Comparison of ENCODE assay signal across 18 cellular contexts in the genomic region with DNA sequence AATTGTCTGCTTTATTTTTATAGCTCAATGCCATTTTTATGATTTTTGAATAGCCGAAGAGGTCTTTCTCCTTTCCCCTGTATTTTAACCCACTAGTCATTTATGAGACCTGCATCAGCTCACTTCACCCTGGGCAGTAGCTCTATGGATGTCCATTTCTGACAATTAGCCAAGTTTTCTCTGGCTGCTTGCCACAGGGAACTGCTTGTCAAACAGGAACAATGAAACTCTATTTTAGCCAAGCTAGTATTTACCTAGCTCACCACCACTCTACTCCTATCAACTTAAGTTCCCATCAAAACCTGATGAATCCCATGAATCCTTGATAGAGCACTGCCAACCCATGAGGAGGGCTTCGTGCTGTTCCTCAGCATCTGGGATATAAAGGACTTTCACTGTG.
DNase-seq lines count a peak whose midpoint lies in the region; ATAC-seq, FAIRE-seq and TF ChIP-seq lines count a peak whose summit lies in the region.
"Had no signal": no experiment of that assay in that cellular context is flagged by ENCODE, and none has a peak within 500 bp of the region (broad histone marks: within the 10 kb centered on the region; RNA-seq: fewer than 3 reads in every experiment).

No MANE protein-coding gene starts in this region.

- BruUV-seq in PC-3 (replicated peaks; lab: Mats Ljungman, UMichigan) (no TSS peak), endothelial cell of umbilical vein (replicated peaks; lab: Mats Ljungman, UMichigan) (no TSS peak)

- H3K27me3 ChIP-seq in heart left ventricle: no peaks in the 10 kb centered on the region
- no peaks in the 10 kb centered on the region for H3K27me3 ChIP-seq in right atrium auricular region
- H3K27me3 ChIP-seq in PC-3 (ENCODE audit: low read length): peaks cover 12% of the 10 kb centered on the region
- no peaks in the 10 kb centered on the region for H3K27me3 ChIP-seq in endothelial cell of umbilical vein (ENCODE audit: control insufficient read depth in 2 of 2, insufficient read depth in 2 of 2, low read length in 2 of 2)
- H3K27me3 ChIP-seq in thyroid gland: no peaks in the 10 kb centered on the region
- H3K27me3 ChIP-seq: SJCRH30, upper lobe of left lung had no signal

- CTCF ChIA-PET in PC-3 (lab: Charles Lee) (no interaction called here), endothelial cell of umbilical vein (lab: Charles Lee) (no interaction called here)

- WGBS in heart left ventricle, 4 donors: 26 to 36% (median 29%) methylated on average over 2 of the region's 2 CpGs
- 33 to 38% methylated on average over 2 of the region's 2 CpGs for WGBS in thyroid gland, 2 donors

- H3K9ac ChIP-seq in PC-3 (ENCODE audit: low read length): no peak overlapping the region
- no peak overlapping the region for H3K9ac ChIP-seq in endothelial cell of umbilical vein (replicated peaks; ENCODE audit: extremely low read depth, insufficient read depth, low read length)

- no peaks in the 10 kb centered on the region for H3K79me2 ChIP-seq in PC-3 (ENCODE audit: low read length)
- H3K79me2 ChIP-seq in endothelial cell of umbilical vein (ENCODE audit: control insufficient read depth, insufficient read depth, low read length): no peaks in the 10 kb centered on the region

- TF ChIP-seq POLR2A in heart left ventricle (IDR thresholded peaks at IDR 0.05) (no peak), endothelial cell of umbilical vein (IDR thresholded peaks at IDR 0.05; ENCODE audit: low read depth, low read length) (no peak), thyroid gland (IDR thresholded peaks at IDR 0.05) (no peak)

- POLR2A ChIA-PET in PC-3 (lab: Charles Lee; ENCODE audit: unreplicated experiment) (no interaction called here), endothelial cell of umbilical vein (lab: Charles Lee) (no interaction called here)

- no peaks in the 10 kb centered on the region for H3K4me1 ChIP-seq in heart left ventricle
- no peaks in the 10 kb centered on the region for H3K4me1 ChIP-seq in right atrium auricular region
- no peaks in the 10 kb centered on the region for H3K4me1 ChIP-seq in PC-3 (ENCODE audit: insufficient read depth, low read length)
- H3K4me1 ChIP-seq in endothelial cell of umbilical vein (ENCODE audit: control insufficient read depth, extremely low read depth, insufficient read depth, low read length): no peaks in the 10 kb centered on the region
- H3K4me1 ChIP-seq in thyroid gland: no peaks in the 10 kb centered on the region
- H3K4me1 ChIP-seq: SJCRH30 had no signal

- no peak overlapping the region for H2AFZ ChIP-seq in PC-3 (ENCODE audit: low read length)
- no peak overlapping the region for H2AFZ ChIP-seq in endothelial cell of umbilical vein (ENCODE audit: low read depth, low read length)

- H3K36me3 ChIP-seq in heart left ventricle (no peaks in the 10 kb centered on the region), right atrium auricular region (no peaks in the 10 kb centered on the region), PC-3 (ENCODE audit: low read depth, low read length) (no peaks in the 10 kb centered on the region), endothelial cell of umbilical vein (ENCODE audit: control insufficient read depth in 2 of 2, extremely low read depth in 1 of 2, insufficient read depth in 2 of 2, low read length in 2 of 2) (no peaks in the 10 kb centered on the region), thyroid gland (no peaks in the 10 kb centered on the region)
- H3K36me3 ChIP-seq: lower lobe of right lung, SJCRH30, upper lobe of left lung had no signal

- no peaks in the 10 kb centered on the region for H3K9me3 ChIP-seq in heart left ventricle
- H3K9me3 ChIP-seq in right atrium auricular region: no peaks in the 10 kb centered on the region
- no peaks in the 10 kb centered on the region for H3K9me3 ChIP-seq in PC-3 (ENCODE audit: low read length)
- H3K9me3 ChIP-seq in endothelial cell of umbilical vein (replicated peaks; ENCODE audit: control insufficient read depth, insufficient read depth, low read length): no peaks in the 10 kb centered on the region
- no peaks in the 10 kb centered on the region for H3K9me3 ChIP-seq in thyroid gland
- H3K9me3 ChIP-seq: lower lobe of right lung, SJCRH30, upper lobe of left lung had no signal

- no peak overlapping the region for H3K27ac ChIP-seq in heart left ventricle
- no peak overlapping the region for H3K27ac ChIP-seq in right atrium auricular region
- no peak overlapping the region for H3K27ac ChIP-seq in PC-3 (ENCODE audit: low read length)
- no peak overlapping the region for H3K27ac ChIP-seq in endothelial cell of umbilical vein (ENCODE audit: insufficient read depth, low read depth, low read length)
- no peak overlapping the region for H3K27ac ChIP-seq in thyroid gland
- H3K27ac ChIP-seq: epithelial cell of prostate, lower lobe of right lung, SJCRH30, upper lobe of left lung had no signal

- dilution Hi-C loops in endothelial cell of umbilical vein (cut with MboI; ENCODE audit: extremely low pct_ligation_motif_present, low sequenced_read_pairs): no loop called here

- DNase-seq in heart left ventricle: peak in 4 of 5 donors; percentile 24 to 29 (median 28)
- no peak for DNase-seq in right atrium auricular region (ENCODE audit: low spot score)
- peak; percentile 59 for DNase-seq in PC-3
- peak; percentile 42 for DNase-seq in endothelial cell of umbilical vein (ENCODE audit: low read depth, low spot score)
- peak; percentile 9 to 13 for DNase-seq in thyroid gland
- no peak for DNase-seq in RKO (ENCODE audit: low spot score)
- DNase-seq in effector CD4-positive, alpha-beta T cell: no peak
- DNase-seq: ACHN; activated T-cell treated with anti-CD3 and anti-CD28 coated beads, Interleukin-2, amount 50 U/mL, for 4 hours; lower lobe of right lung; NCI-H226; stimulated activated CD4-positive, alpha-beta T cell treated with anti-CD3 and anti-CD28 coated beads, Interleukin-15, amount 100 ng/mL, for 24 hours had no signal

- no peaks in the 10 kb centered on the region for H4K20me1 ChIP-seq in PC-3 (ENCODE audit: low read length)
- H4K20me1 ChIP-seq in endothelial cell of umbilical vein (replicated peaks; ENCODE audit: control insufficient read depth, extremely low read depth, insufficient read depth, low read length): no peaks in the 10 kb centered on the region

- H3K4me2 ChIP-seq in PC-3 (ENCODE audit: low read length) (no peak overlapping the region), endothelial cell of umbilical vein (ENCODE audit: insufficient read depth, low read length) (no peak overlapping the region)

- no peak overlapping the region for H3K4me3 ChIP-seq in heart left ventricle
- H3K4me3 ChIP-seq in right atrium auricular region: no peak overlapping the region
- no peak overlapping the region for H3K4me3 ChIP-seq in PC-3 (ENCODE audit: low read length)
- no peak overlapping the region for H3K4me3 ChIP-seq in endothelial cell of umbilical vein (replicated peaks in 1 of 3; ENCODE audit: insufficient read depth in 1 of 3, low read depth in 1 of 3, low read length in 3 of 3)
- no peak overlapping the region for H3K4me3 ChIP-seq in thyroid gland (replicated peaks in 1 of 3)
- H3K4me3 ChIP-seq: lower lobe of right lung, SJCRH30, upper lobe of left lung had no signal

- TF ChIP-seq CTCF in heart left ventricle (IDR thresholded peaks at IDR 0.05): no peak
- no peak for TF ChIP-seq CTCF in right atrium auricular region (IDR thresholded peaks at IDR 0.05)
- TF ChIP-seq CTCF in PC-3 (conservative IDR thresholded peaks at IDR 0.05; ENCODE audit: low read depth, low read length): no peak
- no peak for TF ChIP-seq CTCF in endothelial cell of umbilical vein (IDR thresholded peaks at IDR 0.05; ENCODE audit: extremely low read depth in 1 of 2, insufficient read depth in 1 of 2, low read depth in 1 of 2, low read length in 2 of 2)
- no peak for TF ChIP-seq CTCF in thyroid gland (IDR thresholded peaks at IDR 0.05)

- no peaks in the 10 kb centered on the region for H3K9me1 ChIP-seq in endothelial cell of umbilical vein (replicated peaks; ENCODE audit: control insufficient read depth, extremely low read depth, insufficient read depth, low read length)

- ATAC-seq in heart left ventricle (no peak), PC-3 (no peak), HG02840 (IDR thresholded peaks at IDR 0.05; ENCODE audit: low FRiP score, unreplicated experiment) (no peak)
- ATAC-seq: activated T-cell treated with anti-CD3 and anti-CD28 coated beads, Interleukin-2, amount 50 U/mL, for 4 hours had no signal

- intact Hi-C loops in heart left ventricle (cut with DNase I) (no loop called here), PC-3 (cut with micrococcal nuclease) (no loop called here), endothelial cell of umbilical vein (cut with micrococcal nuclease) (no loop called here), thyroid gland (cut with DNase I) (no loop called here)

- FAIRE-seq in endothelial cell of umbilical vein (lab: Jason Lieb, UNC): no peak
- FAIRE-seq: astrocyte, GM12891 had no signal

- no peaks in the 10 kb centered on the region for H3K9me2 ChIP-seq in PC-3 (replicated peaks; ENCODE audit: low read length)

- H3F3A ChIP-seq in PC-3 (ENCODE audit: low read length, unreplicated experiment): no peaks in the 10 kb centered on the region

TF ChIP-seq in endothelial cell of umbilical vein, 7 proteins besides CTCF, POLR2A, EP300 and RAD21:
- TF ChIP-seq MYC (IDR thresholded peaks at IDR 0.05; ENCODE audit: low read depth, low read length) (no peak), JUN (IDR thresholded peaks at IDR 0.05; ENCODE audit: borderline replicate concordance, insufficient read depth, insufficient read length, low read depth) (no peak), EZH2 (IDR thresholded peaks at IDR 0.05; ENCODE audit: borderline replicate concordance, low read depth, low read length, severe bottlenecking) (no peak), GATA2 (IDR thresholded peaks at IDR 0.05; ENCODE audit: insufficient read depth, insufficient read length, low read depth, low read length) (no peak), POLR2AphosphoS5 (IDR thresholded peaks at IDR 0.05; ENCODE audit: insufficient read depth, low read depth, low read length) (no peak), FOS (IDR thresholded peaks at IDR 0.05; ENCODE audit: borderline replicate concordance, insufficient read depth, low read length) (no peak)
- TF ChIP-seq, protein P1, sequence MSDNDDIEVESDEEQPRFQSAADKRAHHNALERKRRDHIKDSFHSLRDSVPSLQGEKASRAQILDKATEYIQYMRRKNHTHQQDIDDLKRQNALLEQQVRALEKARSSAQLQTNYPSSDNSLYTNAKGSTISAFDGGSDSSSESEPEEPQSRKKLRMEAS (IDR thresholded peaks at IDR 0.05; ENCODE audit: insufficient read depth, insufficient read length): no peak

Comparison
In these comparisons a context has a peak if more than half of its experiments do, and no peak if none do; other contexts are left out.
1. DNase-seq: peak in heart left ventricle (4 of 5), PC-3 (single experiment), endothelial cell of umbilical vein (single experiment) and thyroid gland (2 of 2); none in right atrium auricular region (single experiment), RKO (single experiment) and effector CD4-positive, alpha-beta T cell (single experiment).